ENCODE assay signal across 11 cellular contexts in genomic region chr1:169694304-169694703, GRCh38. TPM values are rescaled to one million over a fixed set of nuclear protein-coding genes. Genes with fewer than 3 reads are reported as not detected.
A peak's percentile ranks its signal among the peaks of the same experiment; 100 is the strongest.
DNase-seq lines count a peak whose midpoint lies in the region; ATAC-seq and TF ChIP-seq lines count a peak whose summit lies in the region.
"Had no signal": no experiment of that assay in that cellular context is flagged by ENCODE, and none has a peak within 500 bp of the region (broad histone marks: within the 10 kb centered on the region; RNA-seq: fewer than 3 reads in every experiment).

No MANE protein-coding gene starts in this region.

- no peaks in the 10 kb centered on the region for H3K27me3 Mint-ChIP-seq in IgD-negative memory B cell
- H3K27me3 Mint-ChIP-seq in endothelial cell (ENCODE audit: unreplicated experiment) = no peaks in the 10 kb centered on the region

- peaks cover 73 to 89% (median 88%) of the 10 kb centered on the region in 3 donors for H3K4me1 Mint-ChIP-seq in IgD-negative memory B cell
- H3K4me1 Mint-ChIP-seq in endothelial cell (ENCODE audit: unreplicated experiment) = peaks cover 19% of the 10 kb centered on the region
- H3K4me1 Mint-ChIP-seq: brain had no signal

- H3K27ac Mint-ChIP-seq in IgD-negative memory B cell = peak overlapping the region; percentile 41 to 98 (median 87)
- no peak overlapping the region for H3K27ac Mint-ChIP-seq in endothelial cell (ENCODE audit: unreplicated experiment)
- H3K27ac Mint-ChIP-seq: brain had no signal

- H3K9me3 Mint-ChIP-seq in IgD-negative memory B cell = no peaks in the 10 kb centered on the region
- no peaks in the 10 kb centered on the region for H3K9me3 Mint-ChIP-seq in endothelial cell (ENCODE audit: unreplicated experiment)
- H3K9me3 Mint-ChIP-seq: brain had no signal

- DNase-seq in GDM1 (lab: John Stamatoyannopoulos, UW) (peak; percentile 28), dermis blood vessel endothelial cell (peak; percentile 37), endothelial cell (ENCODE audit: low spot score) (no peak), NCI-H2196 (lab: John Stamatoyannopoulos, UW; ENCODE audit: unreplicated experiment) (no peak)
- no peak for DNase-seq in stimulated activated CD8-positive, alpha-beta memory T cell treated with anti-CD3 and anti-CD28 coated beads, Interleukin-4, amount 100 ng/mL, for 48 hours
- DNase-seq: upper lobe of right lung had no signal

- H3K4me3 Mint-ChIP-seq in IgD-negative memory B cell = peak overlapping the region; percentile 8 to 78 (median 40)
- H3K4me3 Mint-ChIP-seq in endothelial cell (ENCODE audit: unreplicated experiment) = no peak overlapping the region
- H3K4me3 Mint-ChIP-seq: brain had no signal

- ATAC-seq in GM19395 (IDR thresholded peaks at IDR 0.05; ENCODE audit: unreplicated experiment) = peak; percentile 42
- ATAC-seq in GM19023 (IDR thresholded peaks at IDR 0.05; ENCODE audit: unreplicated experiment) = no peak
- ATAC-seq: sciatic nerve, upper lobe of right lung had no signal

- no peak for TF ChIP-seq CTCF in endothelial cell (IDR thresholded peaks at IDR 0.05; ENCODE audit: unreplicated experiment)

- H3K36me3 Mint-ChIP-seq in IgD-negative memory B cell (peaks cover 18% of the 10 kb centered on the region), endothelial cell (ENCODE audit: low read depth, unreplicated experiment) (no peaks in the 10 kb centered on the region)
- H3K36me3 Mint-ChIP-seq: brain had no signal

RNA-seq across cellular contexts. Expression of gene SELL, which starts 17.1 kb away (rescaled TPM):
- polyA plus RNA-seq in IgD-negative memory B cell = 1,261 TPM
- total RNA-seq in dermis blood vessel endothelial cell (0.34 and 1.6 TPM in 2 replicates), endothelial cell (ENCODE audit: unreplicated experiment) (0.82 TPM)

RNA-seq across cellular contexts. Expression of gene SELE, which starts 39.6 kb away (rescaled TPM):
- polyA plus RNA-seq in IgD-negative memory B cell = not detected
- total RNA-seq in dermis blood vessel endothelial cell (5.7 and 24.3 TPM in 2 replicates), endothelial cell (ENCODE audit: unreplicated experiment) (14.3 TPM)

Comparison
In these comparisons a context has a peak if more than half of its experiments do, and no peak if none do; other contexts are left out.
1. DNase-seq: peak in GDM1 (single experiment) and dermis blood vessel endothelial cell (single experiment); none in endothelial cell (single experiment), stimulated activated CD8-positive, alpha-beta memory T cell treated with anti-CD3 and anti-CD28 coated beads, Interleukin-4, amount 100 ng/mL, for 48 hours (single experiment) and NCI-H2196 (single experiment).